21 cellular contexts compared by ENCODE assay signal in the genomic region with DNA sequence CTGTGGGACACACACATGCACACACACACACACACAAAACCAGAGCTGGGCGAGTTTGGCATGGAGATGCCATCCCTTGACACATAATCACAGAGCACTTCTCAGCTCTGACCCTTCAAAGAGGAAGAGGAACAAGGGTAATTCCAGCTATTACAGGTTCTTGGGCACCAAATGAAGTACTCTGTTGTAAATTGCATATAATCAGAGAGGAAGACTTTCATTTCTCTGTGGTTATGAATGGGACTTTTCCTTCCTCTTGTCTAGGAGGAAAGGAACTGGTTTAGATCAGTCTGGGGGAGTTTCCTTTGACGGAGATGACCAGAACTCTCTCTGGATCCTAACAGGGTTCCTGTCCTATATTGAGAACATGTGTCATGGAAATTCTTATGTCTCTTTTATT. TPM values are rescaled to one million over a fixed set of nuclear protein-coding genes. Genes with fewer than 3 reads are reported as not detected.
"Had no signal": no experiment of that assay in that cellular context is flagged by ENCODE, and none has a peak within 500 bp of the region (broad histone marks: within the 10 kb centered on the region; RNA-seq: fewer than 3 reads in every experiment).

No MANE protein-coding gene starts in this region.

- H3K36me3 Mint-ChIP-seq: natural killer cell had no signal

- H3K9me3 ChIP-seq: gastroesophageal sphincter, heart right ventricle, transverse colon had no signal

- H3K27ac ChIP-seq: dorsolateral prefrontal cortex, gastroesophageal sphincter, heart right ventricle, transverse colon had no signal

- H3K27me3 ChIP-seq: dorsolateral prefrontal cortex, gastroesophageal sphincter had no signal

- H3K9me3 Mint-ChIP-seq: activated naive CD4-positive, alpha-beta T cell treated with anti-CD3 and anti-CD28 coated beads for 36 hours; activated T-helper 2 cell treated with anti-CD3 and anti-CD28 coated beads, Interferon-gamma antibody, Interleukin-2, Interleukin-4, amounts not matched to agents 10 μg/mL and 5 μg/mL and 100 μg/mL, durations not matched to agents 14 hours and 24 hours and 36 hours; natural killer cell; T-helper 2 cell treated with Interferon-gamma antibody and Interleukin-4, amounts not matched to agents 5 μg/mL and 100 μg/mL, for 36 hours had no signal

- H3K4me3 Mint-ChIP-seq: activated naive CD4-positive, alpha-beta T cell treated with anti-CD3 and anti-CD28 coated beads for 36 hours; natural killer cell; T-helper 2 cell treated with Interferon-gamma antibody and Interleukin-4, amounts not matched to agents 5 μg/mL and 100 μg/mL, for 36 hours had no signal

- H3K4me1 ChIP-seq: gastroesophageal sphincter, heart right ventricle, transverse colon had no signal

- ATAC-seq: gastroesophageal sphincter, left colon, natural killer cell had no signal

- H3K4me3 ChIP-seq: dorsolateral prefrontal cortex, gastroesophageal sphincter, heart right ventricle, transverse colon had no signal

- H3K4me1 Mint-ChIP-seq: natural killer cell had no signal

- H3K27ac Mint-ChIP-seq: activated naive CD4-positive, alpha-beta T cell treated with anti-CD3 and anti-CD28 coated beads for 36 hours; activated T-helper 2 cell treated with anti-CD3 and anti-CD28 coated beads, Interferon-gamma antibody, Interleukin-2, Interleukin-4, amounts not matched to agents 10 μg/mL and 5 μg/mL and 100 μg/mL, durations not matched to agents 14 hours and 24 hours and 36 hours; natural killer cell; T-helper 2 cell treated with Interferon-gamma antibody and Interleukin-4, amounts not matched to agents 5 μg/mL and 100 μg/mL, for 36 hours had no signal

- DNase-seq: activated CD4-positive, alpha-beta T cell treated with anti-CD3 and anti-CD28 coated beads for 1 hour; activated CD4-positive, alpha-beta T cell treated with anti-CD3 and anti-CD28 coated beads, Interleukin-2, amount 50 U/mL, for 48 hours; activated naive CD4-positive, alpha-beta T cell treated with anti-CD3 and anti-CD28 coated beads for 36 hours; activated T-cell treated with anti-CD3 and anti-CD28 coated beads, Interleukin-2, amount 50 U/mL, for 1 hour; dorsolateral prefrontal cortex; erythroblast; heart right ventricle; left colon; mammary epithelial cell; natural killer cell; stimulated activated naive CD4-positive, alpha-beta T cell; transverse colon had no signal

- H3K36me3 ChIP-seq: gastroesophageal sphincter, heart right ventricle, transverse colon had no signal

RNA-seq across cellular contexts. Expression of a gene that starts 26.4 kb away (rescaled TPM):
- total RNA-seq: activated naive CD4-positive, alpha-beta T cell treated with anti-CD3 and anti-CD28 coated beads for 36 hours; activated T-helper 2 cell treated with anti-CD3 and anti-CD28 coated beads, Interferon-gamma antibody, Interleukin-2, Interleukin-4, amounts not matched to agents 10 μg/mL and 5 μg/mL and 100 μg/mL, durations not matched to agents 14 hours and 24 hours and 36 hours; astrocyte; bronchial epithelial cell; chondrocyte; dorsolateral prefrontal cortex; gastroesophageal sphincter; heart right ventricle; left colon; mammary epithelial cell; mononuclear cell; natural killer cell; posterior vena cava; transverse colon had no signal
- polyA plus RNA-seq: adipose tissue, heart right ventricle, mammary epithelial cell had no signal
